8 cellular contexts compared by ENCODE assay signal in genomic region chr5:177302354-177303110, GRCh38. TPM values are rescaled to one million over a fixed set of nuclear protein-coding genes. Genes with fewer than 3 reads are reported as not detected.
A peak's percentile ranks its signal among the peaks of the same experiment; 100 is the strongest.
DNase-seq lines count a peak whose midpoint lies in the region; ATAC-seq lines count a peak whose summit lies in the region.

No MANE protein-coding gene starts in this region.

- CTCF ChIA-PET in T-cell (lab: Charles Lee), result interaction anchor here (0.5 to 1.7 kb wide), 2 partner anchors 7 to 154 kb away, joined by 4 read pairs; no protein-coding TSS in a partner anchor

- peaks cover 60% of the 10 kb centered on the region for H3K36me3 Mint-ChIP-seq in T-helper 2 cell treated with Interferon-gamma antibody and Interleukin-4, amounts not matched to agents 5 μg/mL and 100 μg/mL, for 36 hours (ENCODE audit: low read depth)
- peaks cover 15% of the 10 kb centered on the region for H3K36me3 Mint-ChIP-seq in T-cell

- no peaks in the 10 kb centered on the region for H3K27me3 Mint-ChIP-seq in T-helper 2 cell treated with Interferon-gamma antibody and Interleukin-4, amounts not matched to agents 5 μg/mL and 100 μg/mL, for 36 hours (ENCODE audit: low read depth)
- no peaks in the 10 kb centered on the region for H3K27me3 Mint-ChIP-seq in T-cell

- H3K27ac Mint-ChIP-seq in T-helper 2 cell treated with Interferon-gamma antibody and Interleukin-4, amounts not matched to agents 5 μg/mL and 100 μg/mL, for 36 hours, result peak overlapping the region; percentile 88
- H3K27ac Mint-ChIP-seq in T-cell, result peak overlapping the region; percentile 80 to 85

- DNase-seq in T-helper 2 cell treated with Interferon-gamma antibody and Interleukin-4, amounts not matched to agents 5 μg/mL and 100 μg/mL, for 36 hours (ENCODE audit: low spot score), result no peak
- no peak for DNase-seq in T-helper 2 cell
- DNase-seq in T-cell, result no peak
- peak; percentile 16 for DNase-seq in fibroblast of gingiva (ENCODE audit: low read depth)
- DNase-seq in activated CD4-positive, CD25-positive, alpha-beta regulatory T cell (lab: John Stamatoyannopoulos, UW), result no peak
- DNase-seq in activated CD4-positive, alpha-beta T cell treated with anti-CD3 and anti-CD28 coated beads for 48 hours, result no peak
- no peak for DNase-seq in activated CD4-positive, CD25-positive, alpha-beta regulatory T cell treated with anti-CD3 and anti-CD28 coated beads, Interleukin-2, amount 50 U/mL, for 72 hours

- peaks cover 26% of the 10 kb centered on the region for H3K4me1 ChIP-seq in rectal smooth muscle tissue (ENCODE audit: control insufficient read depth, insufficient read depth, low read length)

- no peak for ATAC-seq in T-cell (replicated peaks in 1 of 4)

- H3K27ac ChIP-seq in rectal smooth muscle tissue (ENCODE audit: low read depth, low read length), result no peak overlapping the region

- peak overlapping the region; percentile 94 for H3K4me3 ChIP-seq in rectal smooth muscle tissue (ENCODE audit: low read length)

- H3K36me3 ChIP-seq in rectal smooth muscle tissue (ENCODE audit: control insufficient read depth, insufficient read depth, low read length), result peaks cover 14% of the 10 kb centered on the region

- peak overlapping the region; percentile 95 for H3K4me3 Mint-ChIP-seq in T-helper 2 cell treated with Interferon-gamma antibody and Interleukin-4, amounts not matched to agents 5 μg/mL and 100 μg/mL, for 36 hours
- H3K4me3 Mint-ChIP-seq in T-cell, result peak overlapping the region; percentile 91 to 94 (median 92)

- POLR2A ChIA-PET in T-cell (lab: Charles Lee), result no interaction called here

- H3K9ac ChIP-seq in rectal smooth muscle tissue (ENCODE audit: low read length), result peak overlapping the region; percentile 12

- no peaks in the 10 kb centered on the region for H3K27me3 ChIP-seq in rectal smooth muscle tissue (ENCODE audit: control insufficient read depth, insufficient read depth, low read length)

- H3K9me3 Mint-ChIP-seq in T-helper 2 cell treated with Interferon-gamma antibody and Interleukin-4, amounts not matched to agents 5 μg/mL and 100 μg/mL, for 36 hours, result no peaks in the 10 kb centered on the region
- H3K9me3 Mint-ChIP-seq in T-cell, result no peaks in the 10 kb centered on the region

- peaks cover 61% of the 10 kb centered on the region for H3K4me1 Mint-ChIP-seq in T-helper 2 cell treated with Interferon-gamma antibody and Interleukin-4, amounts not matched to agents 5 μg/mL and 100 μg/mL, for 36 hours (ENCODE audit: low read depth)
- peaks cover 69 to 80% (median 74%) of the 10 kb centered on the region in 3 donors for H3K4me1 Mint-ChIP-seq in T-cell

RNA-seq across cellular contexts. Expression of gene RAB24, which starts 1.0 kb away (rescaled TPM):
- total RNA-seq in T-cell, result 10 to 100 TPM; 18.2 to 34.0 (median 25.2) TPM

RNA-seq across cellular contexts. Expression of gene PRELID1, which starts 1.1 kb away (rescaled TPM):
- 10 to 100 TPM; 52.0 to 84.9 (median 74.5) TPM for total RNA-seq in T-cell

RNA-seq across cellular contexts. Expression of gene MXD3, which starts 9.2 kb away (rescaled TPM):
- 10 to 100 TPM in 4 of 5 donors, 1 to 10 TPM in 1; 9.3 to 15.2 (median 12.4) TPM for total RNA-seq in T-cell

RNA-seq across cellular contexts. Expression of gene LMAN2, which starts 48.9 kb away (rescaled TPM):
- 100 to 1,000 TPM in 3 of 5 donors, 10 to 100 TPM in 2; 67.2 to 122 (median 106) TPM for total RNA-seq in T-cell

RNA-seq across cellular contexts. Expression of gene RGS14, which starts 55.2 kb away (rescaled TPM):
- 100 to 1,000 TPM in 3 of 5 donors, 10 to 100 TPM in 2; 85.7 to 209 (median 195) TPM for total RNA-seq in T-cell
